7 cellular contexts compared by ENCODE assay signal in genomic region chr11:94680426-94680825, GRCh38.
"Had no signal": no experiment of that assay in that cellular context is flagged by ENCODE, and none has a peak within 500 bp of the region (broad histone marks: within the 10 kb centered on the region; RNA-seq: fewer than 3 reads in every experiment).

No MANE protein-coding gene starts in this region.

- FAIRE-seq: HepG2, HTR-8/SVneo had no signal

- ATAC-seq: HepG2 had no signal

- H3K9ac ChIP-seq: KMS-11 had no signal

- H3K27ac ChIP-seq: HL-60, KMS-11 had no signal

- H3K4me2 ChIP-seq: KMS-11 had no signal

- DNase-seq: IMR-90, KBM-7, KG1 had no signal
